Comparison of ENCODE assay signal across 8 cellular contexts in genomic region chr9:136170291-136170901, GRCh38. TPM values are rescaled to one million over a fixed set of nuclear protein-coding genes. Genes with fewer than 3 reads are reported as not detected.
DNase-seq lines count a peak whose midpoint lies in the region; ATAC-seq lines count a peak whose summit lies in the region.

No MANE protein-coding gene starts in this region.

- peak; percentile 85 to 87 for ATAC-seq in activated naive CD4-positive, alpha-beta T cell treated with anti-CD3 and anti-CD28 coated beads, Interleukin-2, amount 50 U/mL, for 72 hours

- H3K27ac Mint-ChIP-seq in activated naive CD4-positive, alpha-beta T cell treated with anti-CD3 and anti-CD28 coated beads, Interleukin-2, amount 50 U/mL, for 72 hours, result peak overlapping the region in 1 of 2 donors; percentile 69

- DNase-seq in NCI-H1436 (lab: John Stamatoyannopoulos, UW) (peak; percentile 15), NCI-H1436 treated with DMSO at 0.1 percent for 48 hours (lab: John Stamatoyannopoulos, UW) (no peak), SK-MEL-5 (ENCODE audit: low read depth, low spot score) (peak; percentile 42), iris pigment epithelial cell (ENCODE audit: low read depth) (peak; percentile 7), NCI-H345 treated with DMSO at 0.1 percent for 48 hours (lab: John Stamatoyannopoulos, UW; ENCODE audit: unreplicated experiment) (no peak), NCI-H345 (lab: John Stamatoyannopoulos, UW) (no peak)
- peak in 1 of 2 donors; percentile 69 for DNase-seq in activated naive CD4-positive, alpha-beta T cell treated with anti-CD3 and anti-CD28 coated beads, Interleukin-2, amount 50 U/mL, for 72 hours (ENCODE audit: low spot score in 2 of 2)
- DNase-seq in stimulated activated CD8-positive, alpha-beta memory T cell treated with anti-CD3 and anti-CD28 coated beads, Interleukin-12 subunit alpha, Interleukin-12 subunit beta, amount 100 ng/mL, for 1 hour (ENCODE audit: low read depth), result peak; percentile 6

- no peaks in the 10 kb centered on the region for H3K36me3 Mint-ChIP-seq in activated naive CD4-positive, alpha-beta T cell treated with anti-CD3 and anti-CD28 coated beads, Interleukin-2, amount 50 U/mL, for 72 hours

- H3K9me3 Mint-ChIP-seq in activated naive CD4-positive, alpha-beta T cell treated with anti-CD3 and anti-CD28 coated beads, Interleukin-2, amount 50 U/mL, for 72 hours, result no peaks in the 10 kb centered on the region

- in situ Hi-C loops in SK-MEL-5 (cut with HindIII; ENCODE audit: low pct_unique_long_range_greater_than_20kb, low sequenced_read_pairs), result no loop called here

RNA-seq across cellular contexts. Expression of gene LHX3, which starts 34.5 kb away (rescaled TPM):
- total RNA-seq in SK-MEL-5 (2014; rRNA removed; shearing (Covaris generic)), result not detected in 2 replicates
- polyA plus RNA-seq in SK-MEL-5 (2015; cell fraction: cytosol; rRNA removed), result 0.04 and 0.05 TPM in 2 replicates
- not detected in 2 replicates for polyA plus RNA-seq in SK-MEL-5 (2015; cell fraction: nucleus; rRNA removed)
- under 1 TPM; 0.08 to 0.11 TPM for total RNA-seq in activated naive CD4-positive, alpha-beta T cell treated with anti-CD3 and anti-CD28 coated beads, Interleukin-2, amount 50 U/mL, for 72 hours

RNA-seq across cellular contexts. Expression of gene TMEM250, which starts 51.7 kb away (rescaled TPM):
- 42.5 and 43.0 TPM in 2 replicates for total RNA-seq in SK-MEL-5 (2014; rRNA removed; shearing (Covaris generic))
- 56.5 and 66.9 TPM in 2 replicates for polyA plus RNA-seq in SK-MEL-5 (2015; cell fraction: cytosol; rRNA removed)
- 25.1 and 31.7 TPM in 2 replicates for polyA plus RNA-seq in SK-MEL-5 (2015; cell fraction: nucleus; rRNA removed)
- 10 to 100 TPM; 13.3 to 26.2 TPM for total RNA-seq in activated naive CD4-positive, alpha-beta T cell treated with anti-CD3 and anti-CD28 coated beads, Interleukin-2, amount 50 U/mL, for 72 hours

Comparison
In these comparisons a context has a peak if more than half of its experiments do, and no peak if none do; other contexts are left out.
1. DNase-seq: peak in NCI-H1436 (single experiment), SK-MEL-5 (single experiment), iris pigment epithelial cell (single experiment) and stimulated activated CD8-positive, alpha-beta memory T cell treated with anti-CD3 and anti-CD28 coated beads, Interleukin-12 subunit alpha, Interleukin-12 subunit beta, amount 100 ng/mL, for 1 hour (single experiment); none in NCI-H1436 treated with DMSO at 0.1 percent for 48 hours (single experiment), NCI-H345 treated with DMSO at 0.1 percent for 48 hours (single experiment) and NCI-H345 (single experiment).